Comparison of ENCODE assay signal across 24 cellular contexts in genomic region chrY:17045124-17045523, GRCh38.
"Had no signal": no experiment of that assay in that cellular context is flagged by ENCODE, and none has a peak within 500 bp of the region (broad histone marks: within the 10 kb centered on the region; RNA-seq: fewer than 3 reads in every experiment).

No MANE protein-coding gene starts in this region.

- DNase-seq: activated B cell treated with CpG ODN at 0.5 μM for 24 hours; activated CD4-positive, alpha-beta T cell treated with anti-CD3 and anti-CD28 coated beads for 1 hour; activated CD4-positive, alpha-beta T cell treated with anti-CD3 and anti-CD28 coated beads, Interleukin-2, amount 10 ng/mL, durations not matched to agents 24 days and 14 days; activated CD4-positive, alpha-beta T cell treated with anti-CD3 and anti-CD28 coated beads, Interleukin-2, amount 50 U/mL, for 48 hours; activated gamma-delta T cell treated with Interleukin-2 at 50 U/mL for 16 hours; activated naive CD4-positive, alpha-beta T cell treated with anti-CD3 and anti-CD28 coated beads, Interleukin-2, amount 50 U/mL, for 16 hours; activated naive CD8-positive, alpha-beta T cell treated with anti-CD3 and anti-CD28 coated beads, Interleukin-2, amount 10 ng/mL, durations not matched to agents 7 days and 5 days; activated T-cell treated with anti-CD3 and anti-CD28 coated beads for 4 hours; activated T-cell treated with anti-CD3 and anti-CD28 coated beads, Interleukin-2, amount 50 U/mL, for 48 hours; adrenal gland; anterior cingulate cortex; caudate nucleus; NCI-H1092; NCI-H1417; NCI-H1694; NCI-H2029; NCI-H2107; NCI-H510A treated with DMSO at 0.1 percent for 48 hours; PC-9; T-cell; T-helper 2 cell had no signal

- H3K4me3 ChIP-seq: adrenal gland, PC-9, SK-N-MC had no signal

- H3K27ac ChIP-seq: adrenal gland, PC-9, SK-N-MC had no signal

- H3K27me3 ChIP-seq: adrenal gland had no signal

- H3K36me3 ChIP-seq: adrenal gland had no signal

- H3K4me1 Mint-ChIP-seq: activated CD4-positive, alpha-beta T cell treated with anti-CD3 and anti-CD28 coated beads, Interleukin-2, amount 10 ng/mL, durations not matched to agents 24 days and 14 days; activated naive CD8-positive, alpha-beta T cell treated with anti-CD3 and anti-CD28 coated beads, Interleukin-2, amount 10 ng/mL, durations not matched to agents 7 days and 5 days had no signal

- H3K4me1 ChIP-seq: adrenal gland had no signal

- H3K27ac Mint-ChIP-seq: activated B cell treated with CpG ODN at 0.5 μM for 24 hours; activated CD4-positive, alpha-beta T cell treated with anti-CD3 and anti-CD28 coated beads, Interleukin-2, amount 10 ng/mL, durations not matched to agents 24 days and 14 days; activated naive CD8-positive, alpha-beta T cell treated with anti-CD3 and anti-CD28 coated beads, Interleukin-2, amount 10 ng/mL, durations not matched to agents 7 days and 5 days; activated T-helper 17 cell treated with anti-CD3 and anti-CD28 coated beads, Interleukin-2, amount 50 U/mL, for 72 hours; T-cell had no signal

- H3K4me3 Mint-ChIP-seq: activated B cell treated with CpG ODN at 0.5 μM for 24 hours; activated CD4-positive, alpha-beta T cell treated with anti-CD3 and anti-CD28 coated beads, Interleukin-2, amount 10 ng/mL, durations not matched to agents 24 days and 14 days; activated naive CD8-positive, alpha-beta T cell treated with anti-CD3 and anti-CD28 coated beads, Interleukin-2, amount 10 ng/mL, durations not matched to agents 7 days and 5 days; activated T-helper 17 cell treated with anti-CD3 and anti-CD28 coated beads, Interleukin-2, amount 50 U/mL, for 72 hours; T-cell had no signal

- H3K9me3 ChIP-seq: adrenal gland had no signal

- H3K27me3 Mint-ChIP-seq: activated B cell treated with CpG ODN at 0.5 μM for 24 hours; activated CD4-positive, alpha-beta T cell treated with anti-CD3 and anti-CD28 coated beads, Interleukin-2, amount 10 ng/mL, durations not matched to agents 24 days and 14 days; activated naive CD8-positive, alpha-beta T cell treated with anti-CD3 and anti-CD28 coated beads, Interleukin-2, amount 10 ng/mL, durations not matched to agents 7 days and 5 days; activated T-helper 17 cell treated with anti-CD3 and anti-CD28 coated beads, Interleukin-2, amount 50 U/mL, for 72 hours; T-cell had no signal

- H3K36me3 Mint-ChIP-seq: activated naive CD8-positive, alpha-beta T cell treated with anti-CD3 and anti-CD28 coated beads, Interleukin-2, amount 10 ng/mL, durations not matched to agents 7 days and 5 days; T-cell had no signal

- ATAC-seq: activated T-helper 17 cell treated with anti-CD3 and anti-CD28 coated beads, Interleukin-2, amount 50 U/mL, for 72 hours; Right ventricle myocardium inferior; T-cell had no signal
